Comparison of ENCODE assay signal across 7 cellular contexts in the genomic region with DNA sequence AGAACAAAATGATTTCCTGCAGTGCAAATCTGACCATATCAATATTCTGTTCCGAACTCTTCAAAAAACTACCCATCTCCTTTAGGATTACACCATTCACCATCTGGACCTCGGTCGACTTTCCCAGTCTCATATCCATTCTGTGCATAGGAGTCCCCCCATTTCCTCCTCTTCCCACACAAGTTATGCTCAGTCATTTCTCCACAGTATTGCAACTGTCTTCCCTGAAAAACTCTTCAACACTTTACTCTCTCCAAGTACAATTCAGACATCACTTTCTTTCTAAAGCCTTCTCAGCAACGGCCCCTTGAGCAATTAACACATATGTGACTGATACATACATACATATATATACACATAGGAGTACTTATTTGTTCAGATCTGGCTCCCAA. TPM values are rescaled to one million over a fixed set of nuclear protein-coding genes. Genes with fewer than 3 reads are reported as not detected.
A peak's percentile ranks its signal among the peaks of the same experiment; 100 is the strongest.
DNase-seq lines count a peak whose midpoint lies in the region; ATAC-seq and TF ChIP-seq lines count a peak whose summit lies in the region.
"Had no signal": no experiment of that assay in that cellular context is flagged by ENCODE, and none has a peak within 500 bp of the region (broad histone marks: within the 10 kb centered on the region; RNA-seq: fewer than 3 reads in every experiment).

No MANE protein-coding gene starts in this region.

- peaks cover 4% of the 10 kb centered on the region for H3K4me1 ChIP-seq in mesendoderm (ENCODE audit: control insufficient read depth, low read depth, low read length)

- peaks cover 13% of the 10 kb centered on the region for H3K79me1 ChIP-seq in mesendoderm (ENCODE audit: low read length)

- H3K18ac ChIP-seq in mesendoderm (ENCODE audit: low read length) = peak overlapping the region; percentile 96

- no CpG with 5 or more reads among the region's 4 CpGs for WGBS in mesendoderm (ENCODE audit: extremely low coverage, insufficient coverage, low lambda C conversion rate)

- H3K9me3 ChIP-seq in WERI-Rb-1 (ENCODE audit: severe bottlenecking) = no peaks in the 10 kb centered on the region

- H3K27ac ChIP-seq in WERI-Rb-1 = peak overlapping the region; percentile 93
- no peak overlapping the region for H3K27ac ChIP-seq in mesendoderm (ENCODE audit: low read depth, low read length)

- H4K8ac ChIP-seq in mesendoderm (ENCODE audit: low read depth, low read length) = no peak overlapping the region

- no peaks in the 10 kb centered on the region for H3K9me3 Mint-ChIP-seq in endothelial cell (ENCODE audit: unreplicated experiment)

- H3K36me3 ChIP-seq in WERI-Rb-1 (peaks cover 15% of the 10 kb centered on the region), mesendoderm (ENCODE audit: control insufficient read depth, insufficient read depth, low read length) (no peaks in the 10 kb centered on the region)

- DNase-seq in CD1c-positive myeloid dendritic cell (ENCODE audit: extremely low spot score) (peak; percentile 50), WERI-Rb-1 (no peak), mesendoderm (no peak), endothelial cell (ENCODE audit: low spot score) (no peak)
- no peak for DNase-seq in stimulated activated CD4-positive, alpha-beta T cell treated with anti-CD3 and anti-CD28 coated beads, Interleukin-2, amount 100 ng/mL, for 24 hours
- DNase-seq: dermis blood vessel endothelial cell had no signal

- no peak overlapping the region for H2BK120ac ChIP-seq in mesendoderm (ENCODE audit: low read depth, low read length)

- no peak overlapping the region for H3K23ac ChIP-seq in mesendoderm (ENCODE audit: low read length)

- peak overlapping the region; percentile 78 for H3K9ac ChIP-seq in mesendoderm (ENCODE audit: low read length)

- no peak for ATAC-seq in HG02610 (IDR thresholded peaks at IDR 0.05; ENCODE audit: unreplicated experiment)

- TF ChIP-seq CTCF in WERI-Rb-1 (IDR thresholded peaks at IDR 0.05; ENCODE audit: low read depth, low read length) (no peak), endothelial cell (IDR thresholded peaks at IDR 0.05; ENCODE audit: unreplicated experiment) (no peak)

- peaks cover 39% of the 10 kb centered on the region for H3K79me2 ChIP-seq in mesendoderm (ENCODE audit: control insufficient read depth, insufficient read depth, low read length)

- H4K5ac ChIP-seq in mesendoderm (ENCODE audit: low read length) = no peak overlapping the region

- H3K4me1 Mint-ChIP-seq in endothelial cell (ENCODE audit: unreplicated experiment) = peaks cover 13% of the 10 kb centered on the region

- H3K4me3 ChIP-seq in WERI-Rb-1 (ENCODE audit: low read depth, low read length) (peak overlapping the region; percentile 89), mesendoderm (ENCODE audit: low read length) (peak overlapping the region; percentile 79)

- peak overlapping the region; percentile 89 for H3K56ac ChIP-seq in mesendoderm (ENCODE audit: low read length)

- no peaks in the 10 kb centered on the region for H3K27me3 ChIP-seq in WERI-Rb-1 (ENCODE audit: insufficient read depth, low read depth, severe bottlenecking)
- H3K27me3 ChIP-seq in mesendoderm (ENCODE audit: insufficient read depth, low read length, poor library complexity) = no peaks in the 10 kb centered on the region

- H3K27ac Mint-ChIP-seq in endothelial cell (ENCODE audit: unreplicated experiment) = no peak overlapping the region

- peaks cover 5% of the 10 kb centered on the region for H3K27me3 Mint-ChIP-seq in endothelial cell (ENCODE audit: unreplicated experiment)

- no peak overlapping the region for H3K4me3 Mint-ChIP-seq in endothelial cell (ENCODE audit: unreplicated experiment)

- H3K36me3 Mint-ChIP-seq in endothelial cell (ENCODE audit: low read depth, unreplicated experiment) = no peaks in the 10 kb centered on the region

- H2AK5ac ChIP-seq in mesendoderm (ENCODE audit: low read length) = no peak overlapping the region

- no peak overlapping the region for H2BK5ac ChIP-seq in mesendoderm (ENCODE audit: low read length)

- peak overlapping the region; percentile 60 for H3K4me2 ChIP-seq in mesendoderm (ENCODE audit: low read length)

- H3K4ac ChIP-seq in mesendoderm (ENCODE audit: low read depth, low read length) = no peak overlapping the region

- H2BK15ac ChIP-seq in mesendoderm (replicated peaks; ENCODE audit: low read depth) = no peak overlapping the region

RNA-seq across cellular contexts. Expression of a gene that starts 0.8 kb away (rescaled TPM):
- polyA plus RNA-seq in mesendoderm (2013, experiment 1 of 2) = 3.9 TPM
- polyA plus RNA-seq in mesendoderm (2013, experiment 2 of 2) = 3.5 TPM
- total RNA-seq in endothelial cell (ENCODE audit: unreplicated experiment) = 9.8 TPM

RNA-seq across cellular contexts. Expression of a gene that starts 10.3 kb away (rescaled TPM):
- polyA plus RNA-seq in mesendoderm (2013, experiment 1 of 2) = 9.3 TPM
- 9.0 TPM for polyA plus RNA-seq in mesendoderm (2013, experiment 2 of 2)
- 58.2 TPM for total RNA-seq in endothelial cell (ENCODE audit: unreplicated experiment)

RNA-seq across cellular contexts. Expression of a gene that starts 17.4 kb away (rescaled TPM):
- 5.1 TPM for polyA plus RNA-seq in mesendoderm (2013, experiment 1 of 2)
- 5.1 TPM for polyA plus RNA-seq in mesendoderm (2013, experiment 2 of 2)
- 7.4 TPM for total RNA-seq in endothelial cell (ENCODE audit: unreplicated experiment)

RNA-seq across cellular contexts. Expression of a gene that starts 25.4 kb away (rescaled TPM):
- 28.3 TPM for polyA plus RNA-seq in mesendoderm (2013, experiment 1 of 2)
- polyA plus RNA-seq in mesendoderm (2013, experiment 2 of 2) = 29.4 TPM
- total RNA-seq in endothelial cell (ENCODE audit: unreplicated experiment) = 66.8 TPM
